ENCODE assay signal across 30 cellular contexts in genomic region chr9:125214186-125214585, GRCh38.
"Had no signal": no experiment of that assay in that cellular context is flagged by ENCODE, and none has a peak within 500 bp of the region (broad histone marks: within the 10 kb centered on the region; RNA-seq: fewer than 3 reads in every experiment).

No MANE protein-coding gene starts in this region.

- H3K27ac ChIP-seq: dorsolateral prefrontal cortex, esophagus muscularis mucosa, heart right ventricle, lower lobe of right lung, prostate gland, right atrium auricular region, suprapubic skin, transverse colon, upper lobe of right lung, uterus had no signal

- H3K4me3 ChIP-seq: esophagus muscularis mucosa, heart right ventricle, lower lobe of right lung, prostate gland, right atrium auricular region, smooth muscle cell, suprapubic skin, transverse colon, upper lobe of right lung, uterus had no signal

- H3K36me3 ChIP-seq: prostate gland, uterus had no signal

- FAIRE-seq: colon, islet of Langerhans had no signal

- H3K9me3 ChIP-seq: esophagus muscularis mucosa, heart right ventricle, lower lobe of right lung, prostate gland, right atrium auricular region, suprapubic skin, transverse colon, upper lobe of right lung, uterus had no signal

- H3K36me3 Mint-ChIP-seq: natural killer cell had no signal

- H3K4me2 ChIP-seq: smooth muscle cell had no signal

- DNase-seq: dorsolateral prefrontal cortex; effector CD4-positive, alpha-beta T cell; endodermal cell; foreskin melanocyte; glutamatergic neuron; heart right ventricle; hippocampal formation; left colon; left ventricle myocardium superior; lower lobe of right lung; natural killer cell; stimulated activated CD4-positive, alpha-beta T cell treated with anti-CD3 and anti-CD28 coated beads, Interleukin-12 subunit alpha, Interleukin-12 subunit beta, amount 100 ng/mL, for 4 hours; stimulated activated CD4-positive, alpha-beta T cell treated with anti-CD3 and anti-CD28 coated beads, Interleukin-1b, Interleukin-23, amount 100 ng/mL, for 48 hours; stimulated activated CD4-positive, alpha-beta T cell treated with anti-CD3 and anti-CD28 coated beads, Interleukin-4, amount 100 ng/mL, for 1 hour; stimulated activated CD8-positive, alpha-beta memory T cell treated with anti-CD3 and anti-CD28 coated beads, Interleukin-4, amount 100 ng/mL, for 48 hours; stimulated activated naive CD4-positive, alpha-beta T cell; stimulated activated naive CD8-positive, alpha-beta T cell treated with anti-CD3 and anti-CD28 coated beads, Interleukin-15, amount 100 ng/mL, for 72 hours; transverse colon; upper lobe of right lung; uterus had no signal

- ATAC-seq: heart right ventricle; left colon; left ventricle myocardium superior; lower lobe of right lung; natural killer cell; sciatic nerve; stimulated activated naive CD8-positive, alpha-beta T cell treated with anti-CD3 and anti-CD28 coated beads, Interleukin-15, amount 100 ng/mL, for 72 hours; upper lobe of right lung had no signal

- H3K4me3 Mint-ChIP-seq: endodermal cell; memory B cell; natural killer cell; neural crest cell; stimulated activated naive CD8-positive, alpha-beta T cell treated with anti-CD3 and anti-CD28 coated beads, Interleukin-15, amount 100 ng/mL, for 72 hours had no signal

- H3K4me1 Mint-ChIP-seq: endodermal cell; memory B cell; natural killer cell; neural crest cell; stimulated activated naive CD8-positive, alpha-beta T cell treated with anti-CD3 and anti-CD28 coated beads, Interleukin-15, amount 100 ng/mL, for 72 hours had no signal

- H3K27ac Mint-ChIP-seq: endodermal cell; memory B cell; natural killer cell; stimulated activated naive CD8-positive, alpha-beta T cell treated with anti-CD3 and anti-CD28 coated beads, Interleukin-15, amount 100 ng/mL, for 72 hours had no signal

- H3K27me3 Mint-ChIP-seq: memory B cell; stimulated activated naive CD8-positive, alpha-beta T cell treated with anti-CD3 and anti-CD28 coated beads, Interleukin-15, amount 100 ng/mL, for 72 hours had no signal

- H3K4me1 ChIP-seq: esophagus muscularis mucosa, heart right ventricle, lower lobe of right lung, prostate gland, right atrium auricular region, suprapubic skin, transverse colon, upper lobe of right lung, uterus had no signal

- H3K27me3 ChIP-seq: dorsolateral prefrontal cortex, esophagus muscularis mucosa, heart right ventricle, right atrium auricular region, suprapubic skin, transverse colon, upper lobe of right lung, uterus had no signal

- H3K9me3 Mint-ChIP-seq: endodermal cell; memory B cell; natural killer cell; neural crest cell; stimulated activated naive CD8-positive, alpha-beta T cell treated with anti-CD3 and anti-CD28 coated beads, Interleukin-15, amount 100 ng/mL, for 72 hours had no signal
